Comparison of ENCODE assay signal across 19 cellular contexts in genomic region chr12:120766569-120766965, GRCh38.
"Had no signal": no experiment of that assay in that cellular context is flagged by ENCODE, and none has a peak within 500 bp of the region (broad histone marks: within the 10 kb centered on the region; RNA-seq: fewer than 3 reads in every experiment).

No MANE protein-coding gene starts in this region.

- H3K4me1 ChIP-seq: body of pancreas had no signal

- H3K9me3 Mint-ChIP-seq: activated naive CD4-positive, alpha-beta T cell treated with anti-CD3 and anti-CD28 coated beads, Interleukin-2, amount 50 U/mL, for 72 hours; activated T-cell treated with anti-CD3 and anti-CD28 coated beads, Interleukin-2, amount 50 U/mL, for 24 hours; central memory CD8-positive, alpha-beta T cell; effector memory CD8-positive, alpha-beta T cell; natural killer cell treated with Interleukin-12 subunit alpha and Interleukin-12 subunit beta and Interleukin-15 and Interleukin-18, amount 100 ng/mL, for 72 hours; stimulated activated naive CD8-positive, alpha-beta T cell treated with anti-CD3 and anti-CD28 coated beads, Interleukin-15, amount 100 ng/mL, for 72 hours had no signal

- H3K36me3 Mint-ChIP-seq: activated naive CD4-positive, alpha-beta T cell treated with anti-CD3 and anti-CD28 coated beads, Interleukin-2, amount 50 U/mL, for 72 hours; natural killer cell treated with Interleukin-12 subunit alpha and Interleukin-12 subunit beta and Interleukin-15 and Interleukin-18, amount 100 ng/mL, for 72 hours had no signal

- H3K27ac ChIP-seq: body of pancreas, heart right ventricle, SK-N-MC, WERI-Rb-1 had no signal

- ATAC-seq: activated naive CD4-positive, alpha-beta T cell treated with anti-CD3 and anti-CD28 coated beads, Interleukin-2, amount 50 U/mL, for 72 hours; body of pancreas; effector memory CD8-positive, alpha-beta T cell; heart right ventricle; left lobe of liver; natural killer cell treated with Interleukin-12 subunit alpha and Interleukin-12 subunit beta and Interleukin-15 and Interleukin-18, amount 100 ng/mL, for 72 hours; right cardiac atrium; stimulated activated naive CD8-positive, alpha-beta T cell treated with anti-CD3 and anti-CD28 coated beads, Interleukin-15, amount 100 ng/mL, for 72 hours had no signal

- H3K27me3 ChIP-seq: body of pancreas, heart right ventricle had no signal

- H3K4me1 Mint-ChIP-seq: stimulated activated naive CD8-positive, alpha-beta T cell treated with anti-CD3 and anti-CD28 coated beads, Interleukin-15, amount 100 ng/mL, for 72 hours had no signal

- DNase-seq: activated CD4-positive, alpha-beta T cell treated with anti-CD3 and anti-CD28 coated beads, Interleukin-2, amount 50 U/mL, for 48 hours; activated T-cell treated with anti-CD3 and anti-CD28 coated beads, Interleukin-2, amount 50 U/mL, for 24 hours; amygdala; body of pancreas; effector memory CD8-positive, alpha-beta T cell; heart right ventricle; mammary epithelial cell; occipital lobe; right cardiac atrium; stimulated activated naive CD8-positive, alpha-beta T cell treated with anti-CD3 and anti-CD28 coated beads, Interleukin-15, amount 100 ng/mL, for 72 hours; T1000; WERI-Rb-1 had no signal

- H3K9me3 ChIP-seq: body of pancreas, heart right ventricle, mucosa of descending colon had no signal

- H3K4me3 ChIP-seq: body of pancreas, heart right ventricle, mucosa of descending colon, SK-N-MC, smooth muscle cell had no signal

- H3K27ac Mint-ChIP-seq: effector memory CD8-positive, alpha-beta T cell; natural killer cell treated with Interleukin-12 subunit alpha and Interleukin-12 subunit beta and Interleukin-15 and Interleukin-18, amount 100 ng/mL, for 72 hours had no signal

- H3K27me3 Mint-ChIP-seq: activated T-cell treated with anti-CD3 and anti-CD28 coated beads, Interleukin-2, amount 50 U/mL, for 24 hours; central memory CD8-positive, alpha-beta T cell; effector memory CD8-positive, alpha-beta T cell; natural killer cell treated with Interleukin-12 subunit alpha and Interleukin-12 subunit beta and Interleukin-15 and Interleukin-18, amount 100 ng/mL, for 72 hours; stimulated activated naive CD8-positive, alpha-beta T cell treated with anti-CD3 and anti-CD28 coated beads, Interleukin-15, amount 100 ng/mL, for 72 hours had no signal

- H3K4me3 Mint-ChIP-seq: activated T-cell treated with anti-CD3 and anti-CD28 coated beads, Interleukin-2, amount 50 U/mL, for 24 hours; central memory CD8-positive, alpha-beta T cell; effector memory CD8-positive, alpha-beta T cell; natural killer cell treated with Interleukin-12 subunit alpha and Interleukin-12 subunit beta and Interleukin-15 and Interleukin-18, amount 100 ng/mL, for 72 hours; stimulated activated naive CD8-positive, alpha-beta T cell treated with anti-CD3 and anti-CD28 coated beads, Interleukin-15, amount 100 ng/mL, for 72 hours had no signal
